Comparison of ENCODE assay signal across 1 cellular context in the genomic region with DNA sequence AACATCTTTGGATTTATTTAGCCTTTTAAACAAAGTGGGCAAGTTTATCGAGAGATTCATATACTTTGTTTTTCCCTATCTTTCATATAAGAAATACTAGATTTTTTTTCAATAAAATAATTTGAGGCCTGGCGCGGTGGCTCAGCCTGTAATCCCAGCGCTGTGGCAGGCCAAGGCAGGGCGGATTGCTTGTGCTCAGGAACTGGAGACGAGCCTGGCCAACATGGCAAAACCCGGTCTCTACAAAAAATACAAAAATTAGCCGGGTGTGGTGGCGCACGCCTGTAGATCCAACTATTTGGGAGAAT.
TF ChIP-seq lines count a peak whose summit lies in the region.

No MANE protein-coding gene starts in this region.

TF ChIP-seq in K562, 482 proteins besides CTCF, POLR2A, EP300 and RAD21 (continued from another document):
- TF ChIP-seq SMARCC2 (IDR thresholded peaks at IDR 0.05; ENCODE audit: low read depth) (peak; percentile 63; the same call in 1 of the 2 replicates), MNT (conservative IDR thresholded peaks at IDR 0.05) (0 out of 4 replicates have a peak, but pooled peaks of 1 of the 2 experiments have one; percentile 16), NFATC3 (IDR thresholded peaks at IDR 0.05) (no peak), CEBPG (CRISPR knock-in tag; IDR thresholded peaks at IDR 0.05) (no peak), CEBPG (tag; conservative IDR thresholded peaks at IDR 0.05 in 1 of 2, IDR thresholded peaks at IDR 0.05 in 1 of 2) (0 out of 4 replicates have a peak, but pooled peaks of 1 of the 2 experiments have one; percentile 5), YBX1 (IDR thresholded peaks at IDR 0.05) (no peak), ZNF324 (CRISPR knock-in tag; IDR thresholded peaks at IDR 0.05) (no peak), SMARCA5 (IDR thresholded peaks at IDR 0.05) (peak; percentile 79; the same call in 1 of the 2 replicates), ILF3 (IDR thresholded peaks at IDR 0.05; ENCODE audit: borderline replicate concordance) (no peak), NCOR1 (IDR thresholded peaks at IDR 0.05) (no peak), PTTG1 (tag; IDR thresholded peaks at IDR 0.05; ENCODE audit: low read depth) (no peak), BRD4 (IDR thresholded peaks at IDR 0.05) (no peak), ZC3H4 (CRISPR knock-in tag; IDR thresholded peaks at IDR 0.05; ENCODE audit: borderline replicate concordance) (no peak)
- TF ChIP-seq, protein P1, sequence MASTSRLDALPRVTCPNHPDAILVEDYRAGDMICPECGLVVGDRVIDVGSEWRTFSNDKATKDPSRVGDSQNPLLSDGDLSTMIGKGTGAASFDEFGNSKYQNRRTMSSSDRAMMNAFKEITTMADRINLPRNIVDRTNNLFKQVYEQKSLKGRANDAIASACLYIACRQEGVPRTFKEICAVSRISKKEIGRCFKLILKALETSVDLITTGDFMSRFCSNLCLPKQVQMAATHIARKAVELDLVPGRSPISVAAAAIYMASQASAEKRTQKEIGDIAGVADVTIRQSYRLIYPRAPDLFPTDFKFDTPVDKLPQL (IDR thresholded peaks at IDR 0.05; ENCODE audit: extremely low read depth, insufficient read length), result no peak
- TF ChIP-seq, protein P2, sequence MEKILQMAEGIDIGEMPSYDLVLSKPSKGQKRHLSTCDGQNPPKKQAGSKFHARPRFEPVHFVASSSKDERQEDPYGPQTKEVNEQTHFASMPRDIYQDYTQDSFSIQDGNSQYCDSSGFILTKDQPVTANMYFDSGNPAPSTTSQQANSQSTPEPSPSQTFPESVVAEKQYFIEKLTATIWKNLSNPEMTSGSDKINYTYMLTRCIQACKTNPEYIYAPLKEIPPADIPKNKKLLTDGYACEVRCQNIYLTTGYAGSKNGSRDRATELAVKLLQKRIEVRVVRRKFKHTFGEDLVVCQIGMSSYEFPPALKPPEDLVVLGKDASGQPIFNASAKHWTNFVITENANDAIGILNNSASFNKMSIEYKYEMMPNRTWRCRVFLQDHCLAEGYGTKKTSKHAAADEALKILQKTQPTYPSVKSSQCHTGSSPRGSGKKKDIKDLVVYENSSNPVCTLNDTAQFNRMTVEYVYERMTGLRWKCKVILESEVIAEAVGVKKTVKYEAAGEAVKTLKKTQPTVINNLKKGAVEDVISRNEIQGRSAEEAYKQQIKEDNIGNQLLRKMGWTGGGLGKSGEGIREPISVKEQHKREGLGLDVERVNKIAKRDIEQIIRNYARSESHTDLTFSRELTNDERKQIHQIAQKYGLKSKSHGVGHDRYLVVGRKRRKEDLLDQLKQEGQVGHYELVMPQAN (IDR thresholded peaks at IDR 0.05; ENCODE audit: borderline replicate concordance), result no peak
- TF ChIP-seq, protein P3, sequence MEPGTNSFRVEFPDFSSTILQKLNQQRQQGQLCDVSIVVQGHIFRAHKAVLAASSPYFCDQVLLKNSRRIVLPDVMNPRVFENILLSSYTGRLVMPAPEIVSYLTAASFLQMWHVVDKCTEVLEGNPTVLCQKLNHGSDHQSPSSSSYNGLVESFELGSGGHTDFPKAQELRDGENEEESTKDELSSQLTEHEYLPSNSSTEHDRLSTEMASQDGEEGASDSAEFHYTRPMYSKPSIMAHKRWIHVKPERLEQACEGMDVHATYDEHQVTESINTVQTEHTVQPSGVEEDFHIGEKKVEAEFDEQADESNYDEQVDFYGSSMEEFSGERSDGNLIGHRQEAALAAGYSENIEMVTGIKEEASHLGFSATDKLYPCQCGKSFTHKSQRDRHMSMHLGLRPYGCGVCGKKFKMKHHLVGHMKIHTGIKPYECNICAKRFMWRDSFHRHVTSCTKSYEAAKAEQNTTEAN (CRISPR knock-in tag; IDR thresholded peaks at IDR 0.05), result no peak
